Comparison of ENCODE assay signal across 2 cellular contexts in genomic region chr14:22900088-22900799, GRCh38.
TF ChIP-seq lines count a peak whose summit lies in the region.

No MANE protein-coding gene starts in this region.

TF ChIP-seq in GM23338, 12 proteins besides CTCF, POLR2A, EP300 and RAD21:
- TF ChIP-seq ETS1 (IDR thresholded peaks at IDR 0.05) (no peak), REST (IDR thresholded peaks at IDR 0.05; ENCODE audit: unreplicated experiment) (no peak), JUNB (IDR thresholded peaks at IDR 0.05; ENCODE audit: unreplicated experiment) (no peak), STAT1 (IDR thresholded peaks at IDR 0.05; ENCODE audit: unreplicated experiment) (no peak), EZH2phosphoT487 (IDR thresholded peaks at IDR 0.05; ENCODE audit: unreplicated experiment) (no peak), CREB1 (CRISPR knock-in tag; IDR thresholded peaks at IDR 0.05; ENCODE audit: low read depth) (no peak), EZH2 (IDR thresholded peaks at IDR 0.05; ENCODE audit: low read depth, unreplicated experiment) (no peak), POLR2AphosphoS5 (IDR thresholded peaks at IDR 0.05; ENCODE audit: low read depth) (no peak), NANOG (IDR thresholded peaks at IDR 0.05; ENCODE audit: borderline replicate concordance) (no peak), ZNF331 (CRISPR knock-in tag; IDR thresholded peaks at IDR 0.05; ENCODE audit: low read depth) (no peak), ZNF462 (CRISPR knock-in tag; IDR thresholded peaks at IDR 0.05) (no peak), ZNF114 (CRISPR knock-in tag; IDR thresholded peaks at IDR 0.05) (no peak)
TF ChIP-seq in GM23338: peak in this region for 0.

TF ChIP-seq in endothelial cell of umbilical vein, 7 proteins besides CTCF, POLR2A, EP300 and RAD21:
- TF ChIP-seq GATA2 (IDR thresholded peaks at IDR 0.05; ENCODE audit: insufficient read depth, insufficient read length, low read depth, low read length) (no peak), EZH2 (IDR thresholded peaks at IDR 0.05; ENCODE audit: borderline replicate concordance, low read depth, low read length, severe bottlenecking) (no peak), MAX (IDR thresholded peaks at IDR 0.05; ENCODE audit: insufficient read depth, insufficient read length) (no peak), POLR2AphosphoS5 (IDR thresholded peaks at IDR 0.05; ENCODE audit: insufficient read depth, low read depth, low read length) (no peak), JUN (IDR thresholded peaks at IDR 0.05; ENCODE audit: borderline replicate concordance, insufficient read depth, insufficient read length, low read depth) (no peak), MYC (IDR thresholded peaks at IDR 0.05; ENCODE audit: low read depth, low read length) (no peak)
